In the genomic region with DNA sequence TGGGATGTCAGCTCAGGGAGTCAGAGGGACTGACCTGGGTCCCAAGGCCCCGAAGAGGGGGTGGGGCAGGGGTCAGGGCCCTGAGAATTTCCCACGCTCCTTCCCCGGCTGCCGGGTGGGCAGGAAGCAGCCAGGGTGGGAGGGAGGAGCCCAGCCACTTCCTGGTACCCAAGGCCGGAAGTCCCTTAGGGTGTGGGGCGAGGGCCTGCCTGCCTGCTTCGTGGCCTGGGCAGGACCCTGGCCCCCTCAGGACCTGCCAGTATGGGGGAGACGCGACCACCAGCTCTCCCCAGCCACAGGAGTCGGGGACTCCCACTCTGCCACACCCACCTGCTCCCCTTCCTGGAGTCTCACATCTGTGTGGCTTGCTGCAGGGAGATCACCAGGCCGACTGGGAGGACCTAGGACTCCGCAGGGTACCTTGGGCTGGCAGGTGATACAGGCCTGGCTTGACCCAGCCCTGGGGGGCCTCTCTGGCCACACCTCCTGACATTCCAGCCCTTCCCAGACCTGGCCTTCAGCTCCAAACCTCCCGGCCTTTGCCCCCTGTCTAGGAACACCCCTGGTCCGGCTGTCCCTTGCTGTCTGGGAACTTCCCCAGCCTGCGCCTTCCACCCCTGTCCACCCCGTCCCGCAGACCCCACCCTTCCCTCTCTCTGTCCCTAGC, we compare ENCODE assay signal across 8 cellular contexts. TPM values are rescaled to one million over a fixed set of nuclear protein-coding genes. Genes with fewer than 3 reads are reported as not detected.
A peak's percentile ranks its signal among the peaks of the same experiment; 100 is the strongest.
DNase-seq lines count a peak whose midpoint lies in the region; ATAC-seq and TF ChIP-seq lines count a peak whose summit lies in the region.

No MANE protein-coding gene starts in this region.

- peaks cover 59% of the 10 kb centered on the region for H3K4me1 ChIP-seq in OCI-LY1 (ENCODE audit: insufficient read depth, low read length, severe bottlenecking)

- in situ Hi-C loops in Caki2 (cut with HindIII; ENCODE audit: low pct_unique_long_range_greater_than_20kb, low sequenced_read_pairs): no loop called here

- peak overlapping the region; percentile 77 for H3K9ac ChIP-seq in OCI-LY1 (ENCODE audit: low read length)

- H3K27ac Mint-ChIP-seq in glutamatergic neuron (ENCODE audit: unreplicated experiment) (no peak overlapping the region), progenitor cell of endocrine pancreas (peak overlapping the region; percentile 88)

- H2AFZ ChIP-seq in OCI-LY1 (ENCODE audit: low read length): no peak overlapping the region

- ATAC-seq in GM21515 (IDR thresholded peaks at IDR 0.05; ENCODE audit: unreplicated experiment): no peak

- H3K9me3 Mint-ChIP-seq in glutamatergic neuron (ENCODE audit: unreplicated experiment) (peaks cover 29% of the 10 kb centered on the region), progenitor cell of endocrine pancreas (ENCODE audit: low read depth) (no peaks in the 10 kb centered on the region)

- no peaks in the 10 kb centered on the region for H3K9me3 ChIP-seq in OCI-LY1 (ENCODE audit: low read length)

- H3K9me2 ChIP-seq in OCI-LY1 (ENCODE audit: low read depth, low read length): no peaks in the 10 kb centered on the region

- no peak overlapping the region for H3K4me3 Mint-ChIP-seq in glutamatergic neuron (ENCODE audit: unreplicated experiment)
- H3K4me3 Mint-ChIP-seq in progenitor cell of endocrine pancreas (ENCODE audit: low read depth): peak overlapping the region; percentile 38

- H3K27me3 ChIP-seq in OCI-LY1 (ENCODE audit: insufficient read depth, low read length): no peaks in the 10 kb centered on the region

- no peaks in the 10 kb centered on the region for H4K20me1 ChIP-seq in OCI-LY1 (ENCODE audit: insufficient read depth, low read length)

- peak; percentile 59 for DNase-seq in Caki2 (ENCODE audit: low read depth)
- peak; percentile 72 for DNase-seq in H4 (ENCODE audit: low spot score)
- DNase-seq in activated effector memory CD4-positive, alpha-beta T cell treated with anti-CD3 and anti-CD28 coated beads, Interleukin-2, amount 50 U/mL, for 16 hours: peak; percentile 92
- DNase-seq in glutamatergic neuron: peak; percentile 68
- no peak for DNase-seq in progenitor cell of endocrine pancreas (ENCODE audit: low spot score, unreplicated experiment)
- no peak for DNase-seq in COR-L47 (lab: John Stamatoyannopoulos, UW)

- peaks cover 24% of the 10 kb centered on the region for H3K4me1 Mint-ChIP-seq in glutamatergic neuron (ENCODE audit: low read depth, unreplicated experiment)
- peaks cover 34% of the 10 kb centered on the region for H3K4me1 Mint-ChIP-seq in progenitor cell of endocrine pancreas (ENCODE audit: low read depth)

- no peaks in the 10 kb centered on the region for H3K36me3 Mint-ChIP-seq in glutamatergic neuron (ENCODE audit: unreplicated experiment)
- H3K36me3 Mint-ChIP-seq in progenitor cell of endocrine pancreas (ENCODE audit: insufficient read depth): peaks cover 11% of the 10 kb centered on the region

- peak overlapping the region; percentile 73 for H3K4me3 ChIP-seq in OCI-LY1 (ENCODE audit: low read depth, low read length, poor library complexity, severe bottlenecking)

- H3K4me2 ChIP-seq in OCI-LY1 (ENCODE audit: low read length): peak overlapping the region; percentile 86

- no peaks in the 10 kb centered on the region for H3K79me2 ChIP-seq in OCI-LY1 (ENCODE audit: insufficient read depth, low read length)

- peaks cover 5% of the 10 kb centered on the region; the same call in 1 of the 2 replicates for H3F3A ChIP-seq in OCI-LY1 (ENCODE audit: insufficient read depth, low read length)

- H3K27me3 Mint-ChIP-seq in glutamatergic neuron (ENCODE audit: unreplicated experiment) (peaks cover 22% of the 10 kb centered on the region), progenitor cell of endocrine pancreas (no peaks in the 10 kb centered on the region)

- TF ChIP-seq CTCF in OCI-LY1 (IDR thresholded peaks at IDR 0.05; ENCODE audit: low read length) (no peak), glutamatergic neuron (IDR thresholded peaks at IDR 0.05; ENCODE audit: partially characterized antibody, unreplicated experiment) (no peak), progenitor cell of endocrine pancreas (IDR thresholded peaks at IDR 0.05; ENCODE audit: unreplicated experiment) (no peak)

- H3K36me3 ChIP-seq in OCI-LY1 (ENCODE audit: insufficient read depth, low read length): peaks cover 36% of the 10 kb centered on the region

- peak overlapping the region; percentile 97 for H3K27ac ChIP-seq in OCI-LY1 (ENCODE audit: low read depth, low read length, poor library complexity, severe bottlenecking)

RNA-seq across cellular contexts. Expression of gene CIRBP, which starts 9.8 kb away (rescaled TPM):
- 51.1 and 84.1 TPM in 2 replicates for total RNA-seq in Caki2 (2014; rRNA removed; shearing (Covaris generic); ENCODE audit: low replicate concordance)
- total RNA-seq in H4 (2014; rRNA removed; shearing (Covaris generic)): 196 and 197 TPM in 2 replicates
- total RNA-seq in glutamatergic neuron (ENCODE audit: unreplicated experiment) (341 TPM), progenitor cell of endocrine pancreas (462 and 465 TPM in 2 replicates)

RNA-seq across cellular contexts. Expression of gene MIDN, which starts 11.0 kb away (rescaled TPM):
- 5.8 and 7.6 TPM in 2 replicates for total RNA-seq in Caki2 (2014; rRNA removed; shearing (Covaris generic); ENCODE audit: low replicate concordance)
- total RNA-seq in H4 (2014; rRNA removed; shearing (Covaris generic)): 2.4 and 4.2 TPM in 2 replicates
- total RNA-seq in glutamatergic neuron (ENCODE audit: unreplicated experiment): 325 TPM
- 187 and 193 TPM in 2 replicates for total RNA-seq in progenitor cell of endocrine pancreas

RNA-seq across cellular contexts. Expression of gene FAM174C, which starts 16.0 kb away (rescaled TPM):
- total RNA-seq in Caki2 (2014; rRNA removed; shearing (Covaris generic); ENCODE audit: low replicate concordance): 24.8 and 29.5 TPM in 2 replicates
- 49.8 and 59.5 TPM in 2 replicates for total RNA-seq in H4 (2014; rRNA removed; shearing (Covaris generic))
- 17.3 TPM for total RNA-seq in glutamatergic neuron (ENCODE audit: unreplicated experiment)
- total RNA-seq in progenitor cell of endocrine pancreas: 30.0 and 31.8 TPM in 2 replicates

RNA-seq across cellular contexts. Expression of gene ATP5F1D, which starts 17.8 kb away (rescaled TPM):
- 17.9 and 24.9 TPM in 2 replicates for total RNA-seq in Caki2 (2014; rRNA removed; shearing (Covaris generic); ENCODE audit: low replicate concordance)
- 34.9 and 37.0 TPM in 2 replicates for total RNA-seq in H4 (2014; rRNA removed; shearing (Covaris generic))
- 129 TPM for total RNA-seq in glutamatergic neuron (ENCODE audit: unreplicated experiment)
- total RNA-seq in progenitor cell of endocrine pancreas: 107 and 117 TPM in 2 replicates

RNA-seq across cellular contexts. Expression of gene CBARP, which starts 21.5 kb away (rescaled TPM):
- total RNA-seq in Caki2 (2014; rRNA removed; shearing (Covaris generic); ENCODE audit: low replicate concordance): 0.24 and 1.9 TPM in 2 replicates
- total RNA-seq in H4 (2014; rRNA removed; shearing (Covaris generic)): 0.37 and 1.2 TPM in 2 replicates
- total RNA-seq in glutamatergic neuron (ENCODE audit: unreplicated experiment) (74.7 TPM), progenitor cell of endocrine pancreas (12.4 and 13.0 TPM in 2 replicates)

Comparison
In these comparisons a context has a peak if more than half of its experiments do, and no peak if none do; other contexts are left out.
1. DNase-seq: peak in Caki2 (single experiment), H4 (single experiment), activated effector memory CD4-positive, alpha-beta T cell treated with anti-CD3 and anti-CD28 coated beads, Interleukin-2, amount 50 U/mL, for 16 hours (single experiment) and glutamatergic neuron (single experiment); none in progenitor cell of endocrine pancreas (single experiment) and COR-L47 (single experiment).
2. RNA of gene MIDN, which starts 11.0 kb away (total RNA-seq): 325 TPM in glutamatergic neuron (single experiment) and 187 to 193 TPM in progenitor cell of endocrine pancreas; 5.8 to 7.6 TPM in Caki2 and 2.4 to 4.2 TPM in H4; every median in the first group is over 10 times any median in the second.